1 cellular context compared by ENCODE assay signal in genomic region chrX:153687121-153688039, GRCh38.
TF ChIP-seq lines count a peak whose summit lies in the region.

Gene SLC6A8, plus strand, starts transcription at chrX:153687926. Its CDS starts 649 bp downstream, at chrX:153688575.

TF ChIP-seq in IMR-90, 13 proteins besides CTCF, POLR2A, EP300 and RAD21 (continued from another document):
- TF ChIP-seq ELK1 (IDR thresholded peaks at IDR 0.05; ENCODE audit: borderline replicate concordance, low read depth, low read length) (no peak), CEBPB (IDR thresholded peaks at IDR 0.05; ENCODE audit: low read depth, low read length) (no peak), NFE2L2 (IDR thresholded peaks at IDR 0.05; ENCODE audit: low read depth, low read length) (no peak), RCOR1 (IDR thresholded peaks at IDR 0.05; ENCODE audit: insufficient replicate concordance, low read length) (no peak), SMC3 (IDR thresholded peaks at IDR 0.05; ENCODE audit: low read depth, low read length) (no peak)
TF ChIP-seq in IMR-90: peak in this region for 0.
